In genomic region chr16:80594756-80595155, GRCh38 we compare ENCODE assay signal across 18 cellular contexts. TPM values are rescaled to one million over a fixed set of nuclear protein-coding genes. Genes with fewer than 3 reads are reported as not detected.
A peak's percentile ranks its signal among the peaks of the same experiment; 100 is the strongest.
DNase-seq lines count a peak whose midpoint lies in the region; ATAC-seq, FAIRE-seq and TF ChIP-seq lines count a peak whose summit lies in the region.
"Had no signal": no experiment of that assay in that cellular context is flagged by ENCODE, and none has a peak within 500 bp of the region (broad histone marks: within the 10 kb centered on the region; RNA-seq: fewer than 3 reads in every experiment).

No MANE protein-coding gene starts in this region.

- H3K27me3 ChIP-seq in bronchial epithelial cell (ENCODE audit: control insufficient read depth, insufficient read depth, low read length) = no peaks in the 10 kb centered on the region
- no peaks in the 10 kb centered on the region for H3K27me3 ChIP-seq in keratinocyte (ENCODE audit: control insufficient read depth, extremely low read depth, insufficient read depth, low read length)
- H3K27me3 ChIP-seq in WERI-Rb-1 (ENCODE audit: insufficient read depth, low read depth, severe bottlenecking) = no peaks in the 10 kb centered on the region

- DNase-seq in EH (ENCODE audit: low read depth) (peak; percentile 62), HS-5 (ENCODE audit: low read depth) (peak; percentile 45), bronchial epithelial cell (ENCODE audit: low read depth) (peak; percentile 33), keratinocyte (ENCODE audit: low read depth, low spot score) (no peak), WERI-Rb-1 (no peak), iPS-NIHi11 (ENCODE audit: low spot score) (no peak)
- DNase-seq: AML-193, COR-L47, DMS153, NCI-H1048, NCI-H524 had no signal

- no peaks in the 10 kb centered on the region for H3K9me1 ChIP-seq in keratinocyte (ENCODE audit: control insufficient read depth, extremely low read depth, insufficient read depth, low read length)

- H3K79me2 ChIP-seq in keratinocyte (ENCODE audit: control insufficient read depth, insufficient read depth, low read length) = no peaks in the 10 kb centered on the region

- no peak overlapping the region for H3K4me3 ChIP-seq in bronchial epithelial cell (ENCODE audit: low read depth, low read length)
- H3K4me3 ChIP-seq in keratinocyte (ENCODE audit: control insufficient read depth in 2 of 3, extremely low read depth in 1 of 3, insufficient read depth in 2 of 3, low read depth in 1 of 3, low read length in 3 of 3) = no peak overlapping the region
- H3K4me3 ChIP-seq in WERI-Rb-1 (ENCODE audit: low read depth, low read length) = no peak overlapping the region
- H3K4me3 ChIP-seq: K562 had no signal

- FAIRE-seq in bronchial epithelial cell (lab: Jason Lieb, UNC) = no peak
- FAIRE-seq in keratinocyte (lab: Jason Lieb, UNC) = peak; percentile 26
- FAIRE-seq: K562 had no signal

- H3K36me3 ChIP-seq in bronchial epithelial cell (ENCODE audit: control insufficient read depth, insufficient read depth, low read length) (no peaks in the 10 kb centered on the region), keratinocyte (ENCODE audit: control insufficient read depth in 2 of 2, extremely low read depth in 1 of 2, insufficient read depth in 2 of 2, low read length in 2 of 2) (no peaks in the 10 kb centered on the region), WERI-Rb-1 (no peaks in the 10 kb centered on the region)

- ATAC-seq in HG03025 (IDR thresholded peaks at IDR 0.05; ENCODE audit: low FRiP score, unreplicated experiment) = no peak
- ATAC-seq: K562, Panc1, Right ventricle myocardium inferior had no signal

- no peak overlapping the region for H3K4me2 ChIP-seq in keratinocyte (ENCODE audit: control insufficient read depth, extremely low read depth, insufficient read depth, low read depth, low read length)

- no peak for TF ChIP-seq CTCF in bronchial epithelial cell (IDR thresholded peaks at IDR 0.05; ENCODE audit: insufficient read depth, low read length, severe bottlenecking)
- no peak for TF ChIP-seq CTCF in keratinocyte (optimal IDR thresholded peaks at IDR 0.05 in 1 of 3, IDR thresholded peaks at IDR 0.05 in 1 of 3, conservative IDR thresholded peaks at IDR 0.05 in 1 of 3; ENCODE audit: extremely low read depth in 1 of 3, insufficient read depth in 2 of 3, low read length in 3 of 3)
- no peak for TF ChIP-seq CTCF in WERI-Rb-1 (IDR thresholded peaks at IDR 0.05; ENCODE audit: low read depth, low read length)

- no peak overlapping the region for H2AFZ ChIP-seq in keratinocyte (ENCODE audit: control insufficient read depth, low read length)

- H3K27ac ChIP-seq in keratinocyte (ENCODE audit: control insufficient read depth, insufficient read depth, low read length) (no peak overlapping the region), WERI-Rb-1 (no peak overlapping the region)

- no peaks in the 10 kb centered on the region for H4K20me1 ChIP-seq in keratinocyte (ENCODE audit: control insufficient read depth, extremely low read depth, insufficient read depth, low read length)

- H3K9me3 ChIP-seq in keratinocyte (ENCODE audit: control insufficient read depth, low read depth, low read length) (no peaks in the 10 kb centered on the region), WERI-Rb-1 (ENCODE audit: severe bottlenecking) (no peaks in the 10 kb centered on the region)

- dilution Hi-C loops in keratinocyte (cut with MboI; ENCODE audit: extremely low pct_ligation_motif_present, low sequenced_read_pairs) = no loop called here

- H3K9ac ChIP-seq in keratinocyte (ENCODE audit: control insufficient read depth, extremely low read depth, insufficient read depth, low read length) = no peak overlapping the region

- H3K4me1 ChIP-seq in keratinocyte (ENCODE audit: control insufficient read depth, extremely low read depth, insufficient read depth, low read length) = peaks cover 8% of the 10 kb centered on the region

RNA-seq across cellular contexts. Expression of gene DYNLRB2, which starts 54.0 kb away (rescaled TPM):
- total RNA-seq in bronchial epithelial cell = not detected in 2 replicates
- polyA plus RNA-seq in keratinocyte = 0.24 to 1.0 TPM (median 0.51 TPM) in 3 replicates
- 1.0 TPM for polyA plus RNA-seq in keratinocyte (2011; ENCODE audit: low read depth)
- polyA plus RNA-seq in keratinocyte (2011; cell fraction: cytosol; rRNA removed) = 0.47 and 0.53 TPM in 2 replicates
- polyA plus RNA-seq in keratinocyte (2011; cell fraction: nucleus; rRNA removed) = 0.52 and 0.67 TPM in 2 replicates
- polyA plus RNA-seq in keratinocyte (2012; ENCODE audit: low replicate concordance) = 0.79 and 0.95 TPM in 2 replicates
- not detected in 3 replicates for polyA minus RNA-seq in keratinocyte
- polyA minus RNA-seq in keratinocyte (2011; cell fraction: cytosol; rRNA and poly(A)+ RNA removed) = not detected
- not detected in 2 replicates for polyA minus RNA-seq in keratinocyte (2011; cell fraction: nucleus; rRNA and poly(A)+ RNA removed)
- total RNA-seq: A673, HT-29, K562, Right ventricle myocardium inferior had no signal
- polyA plus RNA-seq: CD14-positive monocyte, K562 had no signal

Comparison
In these comparisons a context has a peak if more than half of its experiments do, and no peak if none do; other contexts are left out.
1. DNase-seq: peak in EH (single experiment), HS-5 (single experiment) and bronchial epithelial cell (single experiment); none in keratinocyte (single experiment), WERI-Rb-1 (single experiment) and iPS-NIHi11 (single experiment).